Comparison of ENCODE assay signal across 8 cellular contexts in genomic region chrX:17860179-17860780, GRCh38. TPM values are rescaled to one million over a fixed set of nuclear protein-coding genes. Genes with fewer than 3 reads are reported as not detected.
A peak's percentile ranks its signal among the peaks of the same experiment; 100 is the strongest.
DNase-seq lines count a peak whose midpoint lies in the region; FAIRE-seq lines count a peak whose summit lies in the region.

No MANE protein-coding gene starts in this region.

- H3K9ac ChIP-seq in iPS-15b (ENCODE audit: low read depth, low read length), result no peak overlapping the region

- H3K4me3 Mint-ChIP-seq in activated T-helper 1 cell treated with anti-CD3 and anti-CD28 coated beads, Interleukin-12 subunit alpha, Interleukin-12 subunit beta, Interleukin-2, Interleukin-4 antibody, amounts not matched to agents 30 ng/mL and 10 ng/mL and 1 ng/mL, durations not matched to agents 14 hours and 24 hours and 36 hours, result peak overlapping the region; percentile 59

- no peak overlapping the region for H3K27ac Mint-ChIP-seq in activated T-helper 1 cell treated with anti-CD3 and anti-CD28 coated beads, Interleukin-12 subunit alpha, Interleukin-12 subunit beta, Interleukin-2, Interleukin-4 antibody, amounts not matched to agents 30 ng/mL and 10 ng/mL and 1 ng/mL, durations not matched to agents 14 hours and 24 hours and 36 hours

- H3K27ac ChIP-seq in small intestine (ENCODE audit: low read depth in 1 of 2, low read length in 1 of 2), result peak overlapping the region; percentile 14 to 74

- peaks cover 43% of the 10 kb centered on the region for H3K27me3 Mint-ChIP-seq in activated T-helper 1 cell treated with anti-CD3 and anti-CD28 coated beads, Interleukin-12 subunit alpha, Interleukin-12 subunit beta, Interleukin-2, Interleukin-4 antibody, amounts not matched to agents 30 ng/mL and 10 ng/mL and 1 ng/mL, durations not matched to agents 14 hours and 24 hours and 36 hours (ENCODE audit: insufficient read depth)

- H3K27me3 ChIP-seq in H7 (ENCODE audit: control insufficient read depth, insufficient read depth, low read length) (peaks cover 59% of the 10 kb centered on the region), iPS-15b (ENCODE audit: control insufficient read depth, insufficient read depth, low read length) (peaks cover 85% of the 10 kb centered on the region), small intestine (ENCODE audit: control insufficient read depth in 2 of 2, insufficient read depth in 2 of 2, low read length in 2 of 2) (peaks cover 0 to 7% of the 10 kb centered on the region in 2 donors)

- no peaks in the 10 kb centered on the region for H3K9me3 Mint-ChIP-seq in activated T-helper 1 cell treated with anti-CD3 and anti-CD28 coated beads, Interleukin-12 subunit alpha, Interleukin-12 subunit beta, Interleukin-2, Interleukin-4 antibody, amounts not matched to agents 30 ng/mL and 10 ng/mL and 1 ng/mL, durations not matched to agents 14 hours and 24 hours and 36 hours

- WGBS in small intestine, 3 donors, result 1 to 29% (median 15%) methylated on average over 34 to 53 of the region's 53 CpGs

- no peaks in the 10 kb centered on the region for H3K36me3 Mint-ChIP-seq in activated T-helper 1 cell treated with anti-CD3 and anti-CD28 coated beads, Interleukin-12 subunit alpha, Interleukin-12 subunit beta, Interleukin-2, Interleukin-4 antibody, amounts not matched to agents 30 ng/mL and 10 ng/mL and 1 ng/mL, durations not matched to agents 14 hours and 24 hours and 36 hours (ENCODE audit: low read depth)

- H3K36me3 ChIP-seq in H7 (replicated peaks; ENCODE audit: control insufficient read depth, insufficient read depth, low read length) (no peaks in the 10 kb centered on the region), iPS-15b (ENCODE audit: control insufficient read depth, insufficient read depth, low read length) (no peaks in the 10 kb centered on the region), small intestine (ENCODE audit: control insufficient read depth in 2 of 2, insufficient read depth in 2 of 2, low read length in 2 of 2) (no peaks in the 10 kb centered on the region)

- intact Hi-C loops in activated T-helper 1 cell treated with anti-CD3 and anti-CD28 coated beads, Interleukin-12 subunit alpha, Interleukin-12 subunit beta, Interleukin-2, Interleukin-4 antibody, amounts not matched to agents 30 ng/mL and 10 ng/mL and 1 ng/mL, durations not matched to agents 14 hours and 24 hours and 36 hours (cut with micrococcal nuclease), result no loop called here

- FAIRE-seq in small intestine (lab: Jason Lieb, UNC), result no peak

- peak overlapping the region; percentile 46 for H3K4me3 ChIP-seq in H7 (ENCODE audit: insufficient read depth, low read depth, low read length)
- peak overlapping the region; percentile 70 for H3K4me3 ChIP-seq in iPS-15b (ENCODE audit: low read depth, low read length)
- peak overlapping the region in 1 of 2 donors; percentile 40 for H3K4me3 ChIP-seq in small intestine (ENCODE audit: low read depth in 1 of 2, low read length in 2 of 2)

- DNase-seq in H7 (no peak), small intestine (no peak), activated gamma-delta T cell treated with Interleukin-2 at 50 U/mL for 16 hours (no peak), SKM-1 treated with dmso at 0.1 percent for 144 hours (lab: John Stamatoyannopoulos, UW; ENCODE audit: unreplicated experiment) (no peak)
- DNase-seq in activated T-helper 1 cell treated with anti-CD3 and anti-CD28 coated beads, Interleukin-12 subunit alpha, Interleukin-12 subunit beta, Interleukin-2, Interleukin-4 antibody, amounts not matched to agents 30 ng/mL and 10 ng/mL and 1 ng/mL, durations not matched to agents 14 hours and 24 hours and 36 hours (ENCODE audit: low spot score), result no peak
- DNase-seq in stimulated activated CD8-positive, alpha-beta memory T cell treated with anti-CD3 and anti-CD28 coated beads, Interleukin-4, amount 100 ng/mL, for 48 hours, result no peak
- no peak for DNase-seq in activated CD4-positive, alpha-beta T cell treated with anti-CD3 and anti-CD28 coated beads for 4 hours

- H3K9me3 ChIP-seq in iPS-15b (ENCODE audit: control insufficient read depth, insufficient read depth, low read length) (no peaks in the 10 kb centered on the region), small intestine (ENCODE audit: control insufficient read depth, low read depth) (no peaks in the 10 kb centered on the region)

- H3K4me1 ChIP-seq in iPS-15b (ENCODE audit: control insufficient read depth, insufficient read depth, low read length) (peaks cover 7% of the 10 kb centered on the region), small intestine (ENCODE audit: control insufficient read depth in 2 of 2, insufficient read depth in 1 of 2, low read depth in 1 of 2, low read length in 1 of 2) (no peaks in the 10 kb centered on the region)

- H3K4me1 Mint-ChIP-seq in activated T-helper 1 cell treated with anti-CD3 and anti-CD28 coated beads, Interleukin-12 subunit alpha, Interleukin-12 subunit beta, Interleukin-2, Interleukin-4 antibody, amounts not matched to agents 30 ng/mL and 10 ng/mL and 1 ng/mL, durations not matched to agents 14 hours and 24 hours and 36 hours (ENCODE audit: low read depth), result no peaks in the 10 kb centered on the region

RNA-seq across cellular contexts. Expression of gene RAI2, which starts 0.8 kb away (rescaled TPM):
- total RNA-seq in H7 (2014; rRNA removed; shearing (Covaris generic)), result 0.18 and 0.38 TPM in 2 replicates
- 0.10 and 0.17 TPM in 2 replicates for total RNA-seq in activated T-helper 1 cell treated with anti-CD3 and anti-CD28 coated beads, Interleukin-12 subunit alpha, Interleukin-12 subunit beta, Interleukin-2, Interleukin-4 antibody, amounts not matched to agents 30 ng/mL and 10 ng/mL and 1 ng/mL, durations not matched to agents 14 hours and 24 hours and 36 hours
- polyA plus RNA-seq in small intestine, result 10 to 100 TPM in 1 of 3 donors, 1 to 10 TPM in 1, not detected in 1; 6.5 to 11.2 TPM
